ENCODE assay signal across 1 cellular context in genomic region chr6:157424491-157425020, GRCh38.
TF ChIP-seq lines count a peak whose summit lies in the region.

No MANE protein-coding gene starts in this region.

TF ChIP-seq in GM23338, 12 proteins besides CTCF, POLR2A, EP300 and RAD21 (continued from another document):
- TF ChIP-seq ZNF462 (CRISPR knock-in tag; IDR thresholded peaks at IDR 0.05), result no peak
- no peak for TF ChIP-seq CREB1 (CRISPR knock-in tag; IDR thresholded peaks at IDR 0.05; ENCODE audit: low read depth)
- no peak for TF ChIP-seq ZNF331 (CRISPR knock-in tag; IDR thresholded peaks at IDR 0.05; ENCODE audit: low read depth)
